Comparison of ENCODE assay signal across 1 cellular context in genomic region chr6:108294787-108295625, GRCh38.
TF ChIP-seq lines count a peak whose summit lies in the region.

Gene AFG1L, plus strand, starts transcription at chr6:108295054. Its CDS starts 26 bp downstream, at chr6:108295080.

TF ChIP-seq in K562, 482 proteins besides CTCF, POLR2A, EP300 and RAD21 (continued from another document):
- TF ChIP-seq HINFP (tag; conservative IDR thresholded peaks at IDR 0.05; ENCODE audit: low read depth) (peak; percentile 78), MXD1 (CRISPR knock-in tag; IDR thresholded peaks at IDR 0.05; ENCODE audit: borderline replicate concordance, poor library complexity, severe bottlenecking) (no peak), HDGF (IDR thresholded peaks at IDR 0.05) (no peak), IRF1 (CRISPR knock-in tag; IDR thresholded peaks at IDR 0.05; ENCODE audit: borderline replicate concordance) (no peak), SAFB (IDR thresholded peaks at IDR 0.05; ENCODE audit: borderline replicate concordance, low read depth, low read length) (no peak), GATAD2B (IDR thresholded peaks at IDR 0.05; ENCODE audit: borderline replicate concordance) (no peak; the same call in 1 of the 2 replicates), PYGO2 (tag; IDR thresholded peaks at IDR 0.05) (no peak), ZNF133 (CRISPR knock-in tag; IDR thresholded peaks at IDR 0.05) (no peak), NR2C1 (IDR thresholded peaks at IDR 0.05) (peak; percentile 95), NR2C1 (tag; IDR thresholded peaks at IDR 0.05) (peak; percentile 96), PML (IDR thresholded peaks at IDR 0.05; ENCODE audit: low read length) (peak; percentile 69; the same call in 1 of the 2 replicates), GTF2E2 (tag; IDR thresholded peaks at IDR 0.05) (peak; percentile 93), NFE2 (IDR thresholded peaks at IDR 0.05; ENCODE audit: low read depth) (peak; percentile 56), ZNF217 (CRISPR knock-in tag; IDR thresholded peaks at IDR 0.05) (no peak), ZNF316 (IDR thresholded peaks at IDR 0.05) (peak; percentile 38), EP400 (IDR thresholded peaks at IDR 0.05) (peak; percentile 93), NONO (IDR thresholded peaks at IDR 0.05; ENCODE audit: low read depth in 2 of 2, low read length in 1 of 2) (no peak), E2F6 (IDR thresholded peaks at IDR 0.05; ENCODE audit: borderline replicate concordance in 1 of 2, extremely low read depth in 1 of 2, insufficient read depth in 1 of 2, insufficient read length in 1 of 2, low read depth in 1 of 2, low read length in 1 of 2, poor library complexity in 1 of 2, severe bottlenecking in 1 of 2) (no peak), KLF1 (tag; IDR thresholded peaks at IDR 0.05) (peak; percentile 53), ZBTB5 (IDR thresholded peaks at IDR 0.05) (no peak), AFF4 (CRISPR knock-in tag; IDR thresholded peaks at IDR 0.05) (peak; percentile 87), TCF7L2 (IDR thresholded peaks at IDR 0.05; ENCODE audit: low read depth, low read length) (peak; percentile 16; the same call in 1 of the 2 replicates), PATZ1 (CRISPR knock-in tag; IDR thresholded peaks at IDR 0.05; ENCODE audit: borderline replicate concordance) (no peak), MNT (conservative IDR thresholded peaks at IDR 0.05) (peak; percentile 71 to 90), MYC (IDR thresholded peaks at IDR 0.05; ENCODE audit: low read depth, low read length) (peak; percentile 90), MYC (CRISPR knock-in tag; IDR thresholded peaks at IDR 0.05; ENCODE audit: borderline replicate concordance, low read depth) (peak; percentile 84), ZNF124 (CRISPR knock-in tag; IDR thresholded peaks at IDR 0.05) (no peak), TFAP4 (CRISPR knock-in tag; IDR thresholded peaks at IDR 0.05; ENCODE audit: borderline replicate concordance) (peak; percentile 89), HDAC2 (IDR thresholded peaks at IDR 0.05) (0 out of 2 replicates have a peak, but pooled peaks have one; percentile 28), FOXK2 (conservative IDR thresholded peaks at IDR 0.05 in 1 of 2, IDR thresholded peaks at IDR 0.05 in 1 of 2; ENCODE audit: low read depth in 2 of 2) (peak in 1 of 2 experiments; percentile 23; a peak in 1 of 4 replicates), IFI16 (CRISPR knock-in tag; IDR thresholded peaks at IDR 0.05) (no peak), ARID4B (CRISPR knock-in tag; IDR thresholded peaks at IDR 0.05) (peak; percentile 80), RBM22 (IDR thresholded peaks at IDR 0.05; ENCODE audit: low read depth, low read length, poor library complexity, severe bottlenecking) (no peak), ETV1 (tag; conservative IDR thresholded peaks at IDR 0.05; ENCODE audit: low read depth) (peak; percentile 94), PKNOX1 (IDR thresholded peaks at IDR 0.05) (peak; percentile 44), GABPB1 (CRISPR knock-in tag; IDR thresholded peaks at IDR 0.05) (peak; percentile 88), MLX (CRISPR knock-in tag; conservative IDR thresholded peaks at IDR 0.05) (no peak), MECOM (CRISPR knock-in tag; IDR thresholded peaks at IDR 0.05) (no peak)
